ENCODE assay signal across 22 cellular contexts in the genomic region with DNA sequence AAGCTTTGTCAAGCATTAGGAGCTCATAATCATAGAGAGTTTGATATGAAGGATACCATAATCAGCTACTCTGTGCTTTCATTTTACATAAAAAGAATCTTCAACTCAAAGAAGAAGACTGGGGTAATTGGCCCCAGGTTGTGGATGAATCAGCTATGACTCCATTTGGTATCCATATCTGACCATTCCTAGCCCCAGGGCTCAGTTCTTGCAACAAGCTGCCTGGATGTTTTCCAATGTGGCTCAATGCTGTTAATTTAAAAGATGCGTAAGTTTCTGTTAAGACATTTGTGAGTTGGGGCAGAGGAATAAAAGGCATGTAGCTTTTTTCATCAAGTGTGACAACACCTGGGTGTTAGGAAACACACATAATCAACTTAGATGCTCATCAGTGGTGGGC.
DNase-seq lines count a peak whose midpoint lies in the region; ATAC-seq, FAIRE-seq and TF ChIP-seq lines count a peak whose summit lies in the region.
"Had no signal": no experiment of that assay in that cellular context is flagged by ENCODE, and none has a peak within 500 bp of the region (broad histone marks: within the 10 kb centered on the region; RNA-seq: fewer than 3 reads in every experiment).

No MANE protein-coding gene starts in this region.

- no peak overlapping the region for H3K27ac Mint-ChIP-seq in CD4-positive, alpha-beta memory T cell
- H3K27ac Mint-ChIP-seq: activated naive CD4-positive, alpha-beta T cell treated with anti-CD3 and anti-CD28 coated beads, Interleukin-2, amount 50 U/mL, for 72 hours; activated T-cell treated with anti-CD3 and anti-CD28 coated beads, Interleukin-2, amount 50 U/mL, for 72 hours; CD4-positive, CD25-positive, alpha-beta regulatory T cell; natural killer cell treated with Interleukin-12 subunit alpha and Interleukin-12 subunit beta and Interleukin-15 and Interleukin-18, amount 100 ng/mL, for 72 hours; T-helper 2 cell treated with Interferon-gamma antibody and Interleukin-4, amounts not matched to agents 5 μg/mL and 100 μg/mL, for 36 hours had no signal

- no peaks in the 10 kb centered on the region for H3K4me1 ChIP-seq in right lobe of liver
- H3K4me1 ChIP-seq in CD4-positive, alpha-beta memory T cell (ENCODE audit: insufficient read depth, low read length), result no peaks in the 10 kb centered on the region

- no peaks in the 10 kb centered on the region for H3K27me3 ChIP-seq in right lobe of liver
- H3K27me3 ChIP-seq in CD4-positive, alpha-beta memory T cell (ENCODE audit: insufficient read depth, low read length), result no peaks in the 10 kb centered on the region
- H3K27me3 ChIP-seq: cardiac muscle cell had no signal

- no peaks in the 10 kb centered on the region for H3K36me3 Mint-ChIP-seq in CD4-positive, alpha-beta memory T cell
- H3K36me3 Mint-ChIP-seq: activated naive CD4-positive, alpha-beta T cell treated with anti-CD3 and anti-CD28 coated beads, Interleukin-2, amount 50 U/mL, for 72 hours; CD4-positive, CD25-positive, alpha-beta regulatory T cell; natural killer cell treated with Interleukin-12 subunit alpha and Interleukin-12 subunit beta and Interleukin-15 and Interleukin-18, amount 100 ng/mL, for 72 hours had no signal

- no peak for ATAC-seq in stimulated activated naive CD8-positive, alpha-beta T cell treated with anti-CD3 and anti-CD28 coated beads, Interleukin-15, Interleukin-2, amounts not matched to agents 100 U/mL and 50 U/mL, for 24 hours
- ATAC-seq in right lobe of liver, result no peak
- ATAC-seq: activated naive CD4-positive, alpha-beta T cell treated with anti-CD3 and anti-CD28 coated beads, Interleukin-2, amount 50 U/mL, for 72 hours; activated T-cell treated with anti-CD3 and anti-CD28 coated beads, Interleukin-2, amount 50 U/mL, for 72 hours; esophagus mucosa; natural killer cell treated with Interleukin-12 subunit alpha and Interleukin-12 subunit beta and Interleukin-15 and Interleukin-18, amount 100 ng/mL, for 72 hours had no signal

- no peaks in the 10 kb centered on the region for H3K9me3 ChIP-seq in right lobe of liver
- no peaks in the 10 kb centered on the region for H3K9me3 ChIP-seq in CD4-positive, alpha-beta memory T cell (ENCODE audit: control insufficient read depth in 1 of 2, low read length in 2 of 2)

- DNase-seq in AG08395 (ENCODE audit: low spot score) (peak; percentile 80), HFF-Myc (ENCODE audit: extremely low read depth, low read depth) (peak; percentile 65), amniotic epithelial cell (ENCODE audit: low read depth) (peak; percentile 73), fibroblast of the aortic adventitia (ENCODE audit: low read depth) (peak; percentile 79), right lobe of liver (no peak), H54 (ENCODE audit: insufficient read length, low spot score) (no peak)
- DNase-seq in stimulated activated naive CD8-positive, alpha-beta T cell treated with anti-CD3 and anti-CD28 coated beads, Interleukin-15, Interleukin-2, amounts not matched to agents 100 U/mL and 50 U/mL, for 24 hours, result no peak
- DNase-seq in CD4-positive, alpha-beta memory T cell, result no peak
- DNase-seq: activated CD4-positive, CD25-positive, alpha-beta regulatory T cell; activated CD8-positive, alpha-beta memory T cell treated with anti-CD3 and anti-CD28 coated beads for 24 hours; activated T-cell treated with anti-CD3 and anti-CD28 coated beads, Interleukin-2, amount 50 U/mL, for 72 hours; CD4-positive, CD25-positive, alpha-beta regulatory T cell; DMS53; HCEC 1CT; kidney glomerular epithelial cell; NCI-H526 treated with DMSO at 0.1 percent for 48 hours had no signal

- H3K4me3 ChIP-seq in HFF-Myc (replicated peaks; ENCODE audit: low read depth, low read length) (no peak overlapping the region), fibroblast of the aortic adventitia (ENCODE audit: low read depth, low read length) (no peak overlapping the region), right lobe of liver (no peak overlapping the region)
- no peak overlapping the region for H3K4me3 ChIP-seq in CD4-positive, alpha-beta memory T cell (ENCODE audit: low read length in 2 of 2)
- H3K4me3 ChIP-seq: cardiac muscle cell had no signal

- intact Hi-C loops in right lobe of liver (cut with DNase I), result no loop called here
- intact Hi-C loops in CD4-positive, alpha-beta memory T cell (cut with micrococcal nuclease), result no loop called here

- H3K9me3 Mint-ChIP-seq in CD4-positive, alpha-beta memory T cell, result peaks cover 0 to 4% (median 2%) of the 10 kb centered on the region in 8 donors
- H3K9me3 Mint-ChIP-seq: activated naive CD4-positive, alpha-beta T cell treated with anti-CD3 and anti-CD28 coated beads, Interleukin-2, amount 50 U/mL, for 72 hours had no signal

- no peak for FAIRE-seq in H54 (lab: Jason Lieb, UNC)
- FAIRE-seq: A204.1 had no signal

- H3K36me3 ChIP-seq in right lobe of liver, result no peaks in the 10 kb centered on the region
- no peaks in the 10 kb centered on the region for H3K36me3 ChIP-seq in CD4-positive, alpha-beta memory T cell (ENCODE audit: insufficient read depth, low read length)
- H3K36me3 ChIP-seq: cardiac muscle cell had no signal

- H3K27ac ChIP-seq in right lobe of liver, result no peak overlapping the region
- no peak overlapping the region for H3K27ac ChIP-seq in CD4-positive, alpha-beta memory T cell (ENCODE audit: low read depth, low read length)
- H3K27ac ChIP-seq: cardiac muscle cell had no signal

- no peak overlapping the region for H3K4me3 Mint-ChIP-seq in CD4-positive, alpha-beta memory T cell
- H3K4me3 Mint-ChIP-seq: activated T-cell treated with anti-CD3 and anti-CD28 coated beads, Interleukin-2, amount 50 U/mL, for 72 hours; CD4-positive, CD25-positive, alpha-beta regulatory T cell; natural killer cell treated with Interleukin-12 subunit alpha and Interleukin-12 subunit beta and Interleukin-15 and Interleukin-18, amount 100 ng/mL, for 72 hours; T-helper 2 cell treated with Interferon-gamma antibody and Interleukin-4, amounts not matched to agents 5 μg/mL and 100 μg/mL, for 36 hours had no signal

- no peak for TF ChIP-seq CTCF in HFF-Myc (IDR thresholded peaks at IDR 0.05; ENCODE audit: low read depth, low read length, missing control alignments)
- no peak for TF ChIP-seq CTCF in fibroblast of the aortic adventitia (IDR thresholded peaks at IDR 0.05; ENCODE audit: insufficient read depth, low read length)
- no peak for TF ChIP-seq CTCF in right lobe of liver (IDR thresholded peaks at IDR 0.05)

- WGBS in right lobe of liver (ENCODE audit: insufficient coverage, low coverage, low lambda C conversion rate, missing lambda C conversion rate), result 83% methylated on average over 1 of the region's 1 CpG

- no peaks in the 10 kb centered on the region for H3K27me3 Mint-ChIP-seq in CD4-positive, alpha-beta memory T cell
- H3K27me3 Mint-ChIP-seq: CD4-positive, CD25-positive, alpha-beta regulatory T cell; natural killer cell treated with Interleukin-12 subunit alpha and Interleukin-12 subunit beta and Interleukin-15 and Interleukin-18, amount 100 ng/mL, for 72 hours had no signal

- CTCF ChIA-PET in CD4-positive, alpha-beta memory T cell (lab: Charles Lee; ENCODE audit: partially characterized antibody), result no interaction called here

- TF ChIP-seq POLR2A in right lobe of liver (IDR thresholded peaks at IDR 0.05) (no peak), H54 (IDR thresholded peaks at IDR 0.05; ENCODE audit: low read depth, low read length) (no peak)

- H3K4me1 Mint-ChIP-seq in CD4-positive, alpha-beta memory T cell, result no peaks in the 10 kb centered on the region
- H3K4me1 Mint-ChIP-seq: CD4-positive, CD25-positive, alpha-beta regulatory T cell had no signal

- POLR2A ChIA-PET in CD4-positive, alpha-beta memory T cell (lab: Charles Lee; ENCODE audit: partially characterized antibody), result no interaction called here

Comparison
In these comparisons a context has a peak if more than half of its experiments do, and no peak if none do; other contexts are left out.
1. DNase-seq: peak in AG08395 (single experiment), HFF-Myc (single experiment), amniotic epithelial cell (single experiment) and fibroblast of the aortic adventitia (single experiment); none in stimulated activated naive CD8-positive, alpha-beta T cell treated with anti-CD3 and anti-CD28 coated beads, Interleukin-15, Interleukin-2, amounts not matched to agents 100 U/mL and 50 U/mL, for 24 hours (single experiment), right lobe of liver (0 of 3), CD4-positive, alpha-beta memory T cell (0 of 5) and H54 (single experiment).